10 cellular contexts compared by ENCODE assay signal in genomic region chr5:179612577-179613459, GRCh38. TPM values are rescaled to one million over a fixed set of nuclear protein-coding genes. Genes with fewer than 3 reads are reported as not detected.
DNase-seq lines count a peak whose midpoint lies in the region; ATAC-seq and TF ChIP-seq lines count a peak whose summit lies in the region.
"Had no signal": no experiment of that assay in that cellular context is flagged by ENCODE, and none has a peak within 500 bp of the region (broad histone marks: within the 10 kb centered on the region; RNA-seq: fewer than 3 reads in every experiment).

No MANE protein-coding gene starts in this region.

- H3K36me3 Mint-ChIP-seq in activated T-helper 1 cell treated with anti-CD3 and anti-CD28 coated beads, Interleukin-12 subunit alpha, Interleukin-12 subunit beta, Interleukin-2, Interleukin-4 antibody, amounts not matched to agents 30 ng/mL and 10 ng/mL and 1 ng/mL, durations not matched to agents 14 hours and 24 hours and 36 hours (ENCODE audit: low read depth): peaks cover 70% of the 10 kb centered on the region
- peaks cover 66% of the 10 kb centered on the region for H3K36me3 Mint-ChIP-seq in natural killer cell treated with Interleukin-12 subunit alpha and Interleukin-12 subunit beta and Interleukin-15 and Interleukin-18, amount 100 ng/mL, for 72 hours

- intact Hi-C loops in HCT116 (cut with micrococcal nuclease): no loop called here
- intact Hi-C loops in activated T-helper 1 cell treated with anti-CD3 and anti-CD28 coated beads, Interleukin-12 subunit alpha, Interleukin-12 subunit beta, Interleukin-2, Interleukin-4 antibody, amounts not matched to agents 30 ng/mL and 10 ng/mL and 1 ng/mL, durations not matched to agents 14 hours and 24 hours and 36 hours (cut with micrococcal nuclease): loop anchor here (10.0 kb wide), 1 partner anchor 1408 kb away; the partner anchor contains the start of gene HNRNPAB

- RAD21 ChIA-PET in HCT116 (lab: Charles Lee; ENCODE audit: low non-redundant PET in 1 of 2, low total read pairs in 2 of 2, uncharacterized antibody in 2 of 2, unreplicated experiment in 2 of 2): no interaction called here

- peaks cover 45% of the 10 kb centered on the region for H3K79me2 ChIP-seq in HCT116 (ENCODE audit: insufficient read depth, low read length)

- no peaks in the 10 kb centered on the region for H3K9me3 ChIP-seq in HCT116 (ENCODE audit: control insufficient read depth in 1 of 2, insufficient read depth in 1 of 2, low read depth in 1 of 2, low read length in 2 of 2)
- H3K9me3 ChIP-seq: stomach had no signal

- H3K4me1 Mint-ChIP-seq in activated T-helper 1 cell treated with anti-CD3 and anti-CD28 coated beads, Interleukin-12 subunit alpha, Interleukin-12 subunit beta, Interleukin-2, Interleukin-4 antibody, amounts not matched to agents 30 ng/mL and 10 ng/mL and 1 ng/mL, durations not matched to agents 14 hours and 24 hours and 36 hours (ENCODE audit: low read depth): peaks cover 76% of the 10 kb centered on the region
- peaks cover 57% of the 10 kb centered on the region in 2 donors for H3K4me1 Mint-ChIP-seq in natural killer cell treated with Interleukin-12 subunit alpha and Interleukin-12 subunit beta and Interleukin-15 and Interleukin-18, amount 100 ng/mL, for 72 hours (ENCODE audit: low read depth in 2 of 2)

- POLR2A ChIA-PET in HCT116 (lab: Charles Lee): interaction anchor here (0.7 to 6.0 kb wide), 3 partner anchors 9 to 37 kb away, joined by 4 to 63 read pairs (median 5); partner anchors contain the start of gene HNRNPH1

- no peak for TF ChIP-seq POLR2A in HCT116 (IDR thresholded peaks at IDR 0.05; ENCODE audit: borderline replicate concordance, extremely low read depth, insufficient read depth, insufficient read length)

- H3K4me1 ChIP-seq in HCT116 (ENCODE audit: control insufficient read depth in 1 of 2, insufficient read depth in 2 of 2, low read length in 2 of 2): no peaks in the 10 kb centered on the region

- peaks cover 44 to 81% of the 10 kb centered on the region in 2 experiments for H3K36me3 ChIP-seq in HCT116 (ENCODE audit: control insufficient read depth in 1 of 2, insufficient read depth in 2 of 2, low read length in 2 of 2)

- peak; percentile 34 for DNase-seq in DMS 273 treated with DMSO at 0.1 percent for 48 hours (lab: John Stamatoyannopoulos, UW)
- DNase-seq in HCT116 (ENCODE audit: low read depth, low spot score): no peak
- no peak for DNase-seq in activated T-helper 1 cell treated with anti-CD3 and anti-CD28 coated beads, Interleukin-12 subunit alpha, Interleukin-12 subunit beta, Interleukin-2, Interleukin-4 antibody, amounts not matched to agents 30 ng/mL and 10 ng/mL and 1 ng/mL, durations not matched to agents 14 hours and 24 hours and 36 hours (ENCODE audit: low spot score)
- DNase-seq in natural killer cell treated with Interleukin-12 subunit alpha and Interleukin-12 subunit beta and Interleukin-15 and Interleukin-18, amount 100 ng/mL, for 72 hours (ENCODE audit: low spot score): no peak
- DNase-seq in DMS79 treated with DMSO at 0.1 percent for 48 hours (lab: John Stamatoyannopoulos, UW): no peak
- DNase-seq: NCI-H345, stomach had no signal

- no peak overlapping the region for H3K9ac ChIP-seq in HCT116 (ENCODE audit: low read length)

- H3K27ac ChIP-seq in HCT116 (ENCODE audit: low read depth, low read length): no peak overlapping the region
- H3K27ac ChIP-seq: dorsolateral prefrontal cortex had no signal

- no peak overlapping the region for H3K4me3 ChIP-seq in HCT116 (replicated peaks in 1 of 2; ENCODE audit: low read depth in 1 of 2, low read length in 2 of 2)
- H3K4me3 ChIP-seq: dorsolateral prefrontal cortex, stomach had no signal

- H3K27ac Mint-ChIP-seq in activated T-helper 1 cell treated with anti-CD3 and anti-CD28 coated beads, Interleukin-12 subunit alpha, Interleukin-12 subunit beta, Interleukin-2, Interleukin-4 antibody, amounts not matched to agents 30 ng/mL and 10 ng/mL and 1 ng/mL, durations not matched to agents 14 hours and 24 hours and 36 hours: peak overlapping the region; percentile 50
- peak overlapping the region; percentile 36 to 59 for H3K27ac Mint-ChIP-seq in natural killer cell treated with Interleukin-12 subunit alpha and Interleukin-12 subunit beta and Interleukin-15 and Interleukin-18, amount 100 ng/mL, for 72 hours

- H3K9me3 Mint-ChIP-seq in activated T-helper 1 cell treated with anti-CD3 and anti-CD28 coated beads, Interleukin-12 subunit alpha, Interleukin-12 subunit beta, Interleukin-2, Interleukin-4 antibody, amounts not matched to agents 30 ng/mL and 10 ng/mL and 1 ng/mL, durations not matched to agents 14 hours and 24 hours and 36 hours: no peaks in the 10 kb centered on the region
- H3K9me3 Mint-ChIP-seq in natural killer cell treated with Interleukin-12 subunit alpha and Interleukin-12 subunit beta and Interleukin-15 and Interleukin-18, amount 100 ng/mL, for 72 hours: no peaks in the 10 kb centered on the region

- no peak overlapping the region for H2AFZ ChIP-seq in HCT116 (ENCODE audit: low read depth, low read length, poor library complexity, severe bottlenecking)

- H4K20me1 ChIP-seq in HCT116 (ENCODE audit: insufficient read depth): peaks cover 54% of the 10 kb centered on the region

- BruUV-seq in HCT116 (replicated peaks; lab: Mats Ljungman, UMichigan): no TSS peak

- no peaks in the 10 kb centered on the region for H3K9me2 ChIP-seq in HCT116 (ENCODE audit: insufficient read depth)

- no peak for TF ChIP-seq RAD21 in HCT116 (IDR thresholded peaks at IDR 0.05; ENCODE audit: low read depth)

- TF ChIP-seq CTCF in HCT116 (IDR thresholded peaks at IDR 0.05 in 2 of 3, conservative IDR thresholded peaks at IDR 0.05 in 1 of 3; ENCODE audit: borderline replicate concordance in 1 of 3, insufficient read depth in 1 of 3, low read depth in 2 of 3, low read length in 2 of 3): no peak

- CTCF ChIA-PET in HCT116 (lab: Charles Lee): interaction anchor here (1.1 kb wide), 1 partner anchor 11 kb away, joined by 4 read pairs; the partner anchor contains the start of gene HNRNPH1

- H3K27me3 Mint-ChIP-seq in activated T-helper 1 cell treated with anti-CD3 and anti-CD28 coated beads, Interleukin-12 subunit alpha, Interleukin-12 subunit beta, Interleukin-2, Interleukin-4 antibody, amounts not matched to agents 30 ng/mL and 10 ng/mL and 1 ng/mL, durations not matched to agents 14 hours and 24 hours and 36 hours (ENCODE audit: insufficient read depth): no peaks in the 10 kb centered on the region
- no peaks in the 10 kb centered on the region for H3K27me3 Mint-ChIP-seq in natural killer cell treated with Interleukin-12 subunit alpha and Interleukin-12 subunit beta and Interleukin-15 and Interleukin-18, amount 100 ng/mL, for 72 hours

- ATAC-seq in HCT116 (no peak), GM18520 (IDR thresholded peaks at IDR 0.05; ENCODE audit: unreplicated experiment) (no peak), HG02981 (IDR thresholded peaks at IDR 0.05; ENCODE audit: unreplicated experiment) (no peak)
- no peak for ATAC-seq in natural killer cell treated with Interleukin-12 subunit alpha and Interleukin-12 subunit beta and Interleukin-15 and Interleukin-18, amount 100 ng/mL, for 72 hours

- H3K4me2 ChIP-seq in HCT116 (ENCODE audit: low read length): no peak overlapping the region

- no peak overlapping the region for H3K4me3 Mint-ChIP-seq in activated T-helper 1 cell treated with anti-CD3 and anti-CD28 coated beads, Interleukin-12 subunit alpha, Interleukin-12 subunit beta, Interleukin-2, Interleukin-4 antibody, amounts not matched to agents 30 ng/mL and 10 ng/mL and 1 ng/mL, durations not matched to agents 14 hours and 24 hours and 36 hours
- H3K4me3 Mint-ChIP-seq in natural killer cell treated with Interleukin-12 subunit alpha and Interleukin-12 subunit beta and Interleukin-15 and Interleukin-18, amount 100 ng/mL, for 72 hours: peak overlapping the region; percentile 2

- no peaks in the 10 kb centered on the region for H3K27me3 ChIP-seq in HCT116 (ENCODE audit: insufficient read depth, low read length)
- H3K27me3 ChIP-seq: dorsolateral prefrontal cortex, stomach had no signal

TF ChIP-seq in HCT116, 20 proteins besides CTCF, POLR2A, EP300 and RAD21:
- TF ChIP-seq POLR2AphosphoS5 (IDR thresholded peaks at IDR 0.05; ENCODE audit: low read depth, low read length): 0 out of 2 replicates have a peak, but pooled peaks have one; percentile 22
- TF ChIP-seq CEBPB (IDR thresholded peaks at IDR 0.05; ENCODE audit: low read depth): no peak
TF ChIP-seq in HCT116: peak in this region for 1.

RNA-seq across cellular contexts. Expression of gene HNRNPH1, which starts 10.7 kb away (rescaled TPM):
- 788 TPM for total RNA-seq in HCT116 (2021; ENCODE audit: unreplicated experiment)
- 320 and 338 TPM in 2 replicates for polyA plus RNA-seq in HCT116 (2012)
- total RNA-seq in activated T-helper 1 cell treated with anti-CD3 and anti-CD28 coated beads, Interleukin-12 subunit alpha, Interleukin-12 subunit beta, Interleukin-2, Interleukin-4 antibody, amounts not matched to agents 30 ng/mL and 10 ng/mL and 1 ng/mL, durations not matched to agents 14 hours and 24 hours and 36 hours: 987 and 1,028 TPM in 2 replicates
- 1,000 to 10,000 TPM in 1 of 2 donors, 100 to 1,000 TPM in 1; 874 to 1,296 TPM for total RNA-seq in natural killer cell treated with Interleukin-12 subunit alpha and Interleukin-12 subunit beta and Interleukin-15 and Interleukin-18, amount 100 ng/mL, for 72 hours
